8 cellular contexts compared by ENCODE assay signal in the genomic region with DNA sequence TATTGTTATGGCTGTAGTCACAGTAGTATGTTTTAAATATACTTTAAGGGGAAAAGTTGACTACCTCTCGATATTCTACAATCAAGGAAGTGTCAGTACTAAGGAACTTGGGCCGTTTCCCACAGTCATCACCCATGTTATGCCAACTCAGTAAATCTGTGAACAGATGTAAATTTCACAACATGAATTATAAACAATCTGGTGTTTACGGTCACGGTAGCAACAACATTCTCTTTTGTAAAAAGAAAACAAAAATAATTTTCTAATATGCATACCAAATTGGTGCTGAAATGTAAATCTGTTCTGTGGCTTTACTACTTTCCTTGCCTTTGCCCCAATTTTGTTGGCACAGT. TPM values are rescaled to one million over a fixed set of nuclear protein-coding genes. Genes with fewer than 3 reads are reported as not detected.
DNase-seq lines count a peak whose midpoint lies in the region; ATAC-seq and TF ChIP-seq lines count a peak whose summit lies in the region.

No MANE protein-coding gene starts in this region.

- no peak for TF ChIP-seq POLR2A in NB4 (IDR thresholded peaks at IDR 0.05; ENCODE audit: extremely low read depth, insufficient read length)

- ATAC-seq in HG02884 (IDR thresholded peaks at IDR 0.05; ENCODE audit: unreplicated experiment), result no peak

- peak overlapping the region; percentile 96 for H3K27ac ChIP-seq in duodenal mucosa (ENCODE audit: low read depth, low read length)

- H3K9me3 ChIP-seq in BE2C (no peaks in the 10 kb centered on the region), duodenal mucosa (ENCODE audit: control insufficient read depth in 1 of 2, low read length in 2 of 2) (no peaks in the 10 kb centered on the region)

- peak overlapping the region; percentile 95 to 100 (median 99) for H3K27ac Mint-ChIP-seq in nephron

- no peaks in the 10 kb centered on the region for H3K27me3 ChIP-seq in BE2C
- no peaks in the 10 kb centered on the region for H3K27me3 ChIP-seq in duodenal mucosa (ENCODE audit: control insufficient read depth in 1 of 2, insufficient read depth in 2 of 2, low read length in 2 of 2)

- peaks cover 37% of the 10 kb centered on the region for H3K4me1 Mint-ChIP-seq in nephron

- TF ChIP-seq CTCF in BE2C (IDR thresholded peaks at IDR 0.05; ENCODE audit: low read depth, low read length) (no peak), NB4 (IDR thresholded peaks at IDR 0.05; ENCODE audit: low read depth, low read length) (no peak), nephron (IDR thresholded peaks at IDR 0.05; ENCODE audit: unreplicated experiment in 3 of 3) (no peak)

- peak overlapping the region; percentile 86 to 89 for H3K9ac ChIP-seq in duodenal mucosa (ENCODE audit: low read depth in 1 of 2, low read length in 2 of 2)

- H3K4me3 ChIP-seq in BE2C (ENCODE audit: low read depth, low read length), result peak overlapping the region; percentile 78
- peak overlapping the region; percentile 78 for H3K4me3 ChIP-seq in NB4 (ENCODE audit: low read depth, low read length)
- H3K4me3 ChIP-seq in duodenal mucosa (ENCODE audit: low read depth in 1 of 2, low read length in 2 of 2), result peak overlapping the region; percentile 91 to 93

- no peak for DNase-seq in BE2C
- no peak for DNase-seq in NB4 (ENCODE audit: low read depth)
- no peak for DNase-seq in hypothalamus (lab: John Stamatoyannopoulos, UW)
- no peak for DNase-seq in iPS-NIHi11 (ENCODE audit: low spot score)
- DNase-seq in NCI-H146 treated with DMSO at 0.1 percent for 48 hours (lab: John Stamatoyannopoulos, UW; ENCODE audit: unreplicated experiment), result no peak

- peak overlapping the region; percentile 99 for H3K4me3 Mint-ChIP-seq in nephron

- H3K4me1 ChIP-seq in BE2C (no peaks in the 10 kb centered on the region), duodenal mucosa (ENCODE audit: control insufficient read depth in 1 of 2, insufficient read depth in 2 of 2, low read length in 2 of 2) (peaks cover 15 to 20% of the 10 kb centered on the region in 2 donors)

- H3K36me3 Mint-ChIP-seq in nephron (ENCODE audit: low read depth), result peaks cover 10% of the 10 kb centered on the region

- H3K9me3 Mint-ChIP-seq in nephron, result no peaks in the 10 kb centered on the region

- H3K36me3 ChIP-seq in BE2C, result no peaks in the 10 kb centered on the region
- no peaks in the 10 kb centered on the region for H3K36me3 ChIP-seq in duodenal mucosa (ENCODE audit: control insufficient read depth in 1 of 2, insufficient read depth in 2 of 2, low read length in 2 of 2)

- H3K27me3 Mint-ChIP-seq in nephron (ENCODE audit: low read depth), result peaks cover 8% of the 10 kb centered on the region

RNA-seq across cellular contexts. Expression of a gene that starts 1.2 kb away (rescaled TPM):
- 22.0 TPM for polyA plus RNA-seq in BE2C (2012; ENCODE audit: insufficient read depth, insufficient read length, low read depth)
